ENCODE assay signal across 21 cellular contexts in genomic region chr12:115412821-115413220, GRCh38.
"Had no signal": no experiment of that assay in that cellular context is flagged by ENCODE, and none has a peak within 500 bp of the region (broad histone marks: within the 10 kb centered on the region; RNA-seq: fewer than 3 reads in every experiment).

No MANE protein-coding gene starts in this region.

- H3K36me3 ChIP-seq: MG63 had no signal

- ATAC-seq: Panc1, PC-3, SK-N-SH treated with all-trans-retinoic acid at 6 μM for 48 hours had no signal

- H3K27me3 ChIP-seq: MG63 had no signal

- H3K4me3 ChIP-seq: MG63 had no signal

- H3K27ac ChIP-seq: HL-60, RWPE1 had no signal

- DNase-seq: Karpas-422, KG1, MG63, NCI-H1092, NCI-H1436, NCI-H187, NCI-H2029, NCI-H2081 treated with DMSO at 0.1 percent for 48 hours, NCI-H2171, NCI-H226, NCI-H446, NCI-H510A, NCI-H524 treated with DMSO at 0.1 percent for 48 hours, NCI-H774, PC-3, SHP77, T-helper 1 cell had no signal

- H3K9me3 ChIP-seq: MG63 had no signal
